ENCODE assay signal across 1 cellular context in the genomic region with DNA sequence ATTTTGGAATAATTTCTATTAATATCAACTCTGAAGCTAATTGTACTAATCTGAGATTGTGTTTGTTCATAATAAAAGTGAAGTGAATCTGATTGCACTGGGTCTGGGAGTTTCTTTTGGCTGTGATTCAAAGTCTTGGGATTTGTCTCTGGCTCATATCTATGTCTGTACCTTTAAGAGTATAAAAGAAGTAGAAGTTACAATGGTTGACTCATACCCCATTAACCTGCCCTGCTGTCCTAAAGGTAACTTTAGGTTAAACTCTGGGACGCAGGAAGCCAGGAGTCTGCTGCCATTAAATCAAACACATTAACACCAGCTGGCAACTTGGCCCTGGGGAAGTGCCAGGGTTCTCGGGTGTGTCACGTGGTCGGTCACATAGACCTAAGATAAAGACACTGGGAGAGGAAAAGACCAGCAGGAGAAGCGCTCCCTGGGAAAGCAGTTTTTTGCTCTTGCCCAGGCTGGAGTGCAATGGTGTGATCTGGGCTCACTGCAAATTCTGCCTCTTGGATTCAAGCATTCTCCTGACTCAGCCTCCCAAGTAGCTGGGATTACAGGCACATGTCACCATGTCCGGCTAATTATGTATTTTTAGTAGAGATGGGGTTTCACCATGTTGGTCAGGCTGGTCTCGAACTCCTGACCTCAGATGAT.
A peak's percentile ranks its signal among the peaks of the same experiment; 100 is the strongest.
TF ChIP-seq lines count a peak whose summit lies in the region.

No MANE protein-coding gene starts in this region.

TF ChIP-seq in HEK293, 187 proteins besides CTCF, POLR2A, EP300 and RAD21 (continued from another document and continues in another):
- TF ChIP-seq ZNF518A (tag by site-specific recombination; conservative IDR thresholded peaks at IDR 0.05; ENCODE audit: low read depth): no peak; the same call in 1 of the 2 replicates
- TF ChIP-seq, protein P1, sequence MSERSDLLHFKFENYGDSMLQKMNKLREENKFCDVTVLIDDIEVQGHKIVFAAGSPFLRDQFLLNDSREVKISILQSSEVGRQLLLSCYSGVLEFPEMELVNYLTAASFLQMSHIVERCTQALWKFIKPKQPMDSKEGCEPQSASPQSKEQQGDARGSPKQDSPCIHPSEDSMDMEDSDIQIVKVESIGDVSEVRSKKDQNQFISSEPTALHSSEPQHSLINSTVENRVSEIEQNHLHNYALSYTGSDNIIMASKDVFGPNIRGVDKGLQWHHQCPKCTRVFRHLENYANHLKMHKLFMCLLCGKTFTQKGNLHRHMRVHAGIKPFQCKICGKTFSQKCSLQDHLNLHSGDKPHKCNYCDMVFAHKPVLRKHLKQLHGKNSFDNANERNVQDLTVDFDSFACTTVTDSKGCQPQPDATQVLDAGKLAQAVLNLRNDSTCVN (tag by site-specific recombination; optimal IDR thresholded peaks at IDR 0.05): no peak
- TF ChIP-seq KLF1 (tag by site-specific recombination; IDR thresholded peaks at IDR 0.05): no peak
- TF ChIP-seq ZNF544 (tag by site-specific recombination; IDR thresholded peaks at IDR 0.05): no peak
- no peak for TF ChIP-seq HOXA7 (CRISPR knock-in tag; IDR thresholded peaks at IDR 0.05; ENCODE audit: borderline replicate concordance)
- TF ChIP-seq OVOL3 (tag by site-specific recombination; IDR thresholded peaks at IDR 0.05): no peak
- peak; percentile 71; the same call in 1 of the 2 replicates for TF ChIP-seq ZXDB (tag by site-specific recombination; IDR thresholded peaks at IDR 0.05)
- TF ChIP-seq ZNF423 (tag by site-specific recombination; IDR thresholded peaks at IDR 0.05): no peak
- TF ChIP-seq ZNF626 (tag by site-specific recombination; IDR thresholded peaks at IDR 0.05): no peak
- TF ChIP-seq ZNF792 (tag by site-specific recombination; IDR thresholded peaks at IDR 0.05): no peak
- TF ChIP-seq SP7 (tag by site-specific recombination; IDR thresholded peaks at IDR 0.05): peak; percentile 37; the same call in 1 of the 2 replicates
- peak; percentile 45; the same call in 1 of the 2 replicates for TF ChIP-seq ZEB2 (tag by site-specific recombination; IDR thresholded peaks at IDR 0.05)
- TF ChIP-seq ZNF155 (tag by site-specific recombination; IDR thresholded peaks at IDR 0.05): no peak
- TF ChIP-seq ZNF560 (tag by site-specific recombination; IDR thresholded peaks at IDR 0.05; ENCODE audit: borderline replicate concordance): no peak
- 0 out of 2 replicates have a peak, but pooled peaks have one; percentile 23 for TF ChIP-seq ZBTB7A (tag by site-specific recombination; IDR thresholded peaks at IDR 0.05; ENCODE audit: low read depth)
- no peak for TF ChIP-seq ZSCAN18 (tag by site-specific recombination; IDR thresholded peaks at IDR 0.05)
- TF ChIP-seq INSM2 (tag by site-specific recombination; IDR thresholded peaks at IDR 0.05): no peak
- no peak for TF ChIP-seq PRDM1 (tag by site-specific recombination; IDR thresholded peaks at IDR 0.05)
- no peak for TF ChIP-seq GLI4 (tag by site-specific recombination; IDR thresholded peaks at IDR 0.05)
- TF ChIP-seq ZNF501 (tag by site-specific recombination; IDR thresholded peaks at IDR 0.05): peak; percentile 62; the same call in 1 of the 2 replicates
- peak; percentile 55 for TF ChIP-seq ZBTB20 (tag by site-specific recombination; IDR thresholded peaks at IDR 0.05)
- TF ChIP-seq ZFP69B (tag by site-specific recombination; IDR thresholded peaks at IDR 0.05): no peak
- TF ChIP-seq IKZF3 (tag by site-specific recombination; IDR thresholded peaks at IDR 0.05): peak; percentile 80
- no peak for TF ChIP-seq ZNF777 (tag by site-specific recombination; IDR thresholded peaks at IDR 0.05; ENCODE audit: borderline replicate concordance)
- TF ChIP-seq ZNF394 (tag by site-specific recombination; IDR thresholded peaks at IDR 0.05; ENCODE audit: borderline replicate concordance): peak; percentile 41; the same call in 1 of the 2 replicates
- no peak for TF ChIP-seq ZNF391 (tag by site-specific recombination; IDR thresholded peaks at IDR 0.05; ENCODE audit: borderline replicate concordance, low read depth)
- TF ChIP-seq, protein P2, sequence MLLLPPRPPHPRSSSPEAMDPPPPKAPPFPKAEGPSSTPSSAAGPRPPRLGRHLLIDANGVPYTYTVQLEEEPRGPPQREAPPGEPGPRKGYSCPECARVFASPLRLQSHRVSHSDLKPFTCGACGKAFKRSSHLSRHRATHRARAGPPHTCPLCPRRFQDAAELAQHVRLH (tag by site-specific recombination; IDR thresholded peaks at IDR 0.05): peak; percentile 60; the same call in 1 of the 2 replicates
- no peak for TF ChIP-seq HOXD13 (CRISPR knock-in tag; IDR thresholded peaks at IDR 0.05; ENCODE audit: borderline replicate concordance)
- TF ChIP-seq RBAK (tag by site-specific recombination; IDR thresholded peaks at IDR 0.05): no peak
- TF ChIP-seq, protein P3, sequence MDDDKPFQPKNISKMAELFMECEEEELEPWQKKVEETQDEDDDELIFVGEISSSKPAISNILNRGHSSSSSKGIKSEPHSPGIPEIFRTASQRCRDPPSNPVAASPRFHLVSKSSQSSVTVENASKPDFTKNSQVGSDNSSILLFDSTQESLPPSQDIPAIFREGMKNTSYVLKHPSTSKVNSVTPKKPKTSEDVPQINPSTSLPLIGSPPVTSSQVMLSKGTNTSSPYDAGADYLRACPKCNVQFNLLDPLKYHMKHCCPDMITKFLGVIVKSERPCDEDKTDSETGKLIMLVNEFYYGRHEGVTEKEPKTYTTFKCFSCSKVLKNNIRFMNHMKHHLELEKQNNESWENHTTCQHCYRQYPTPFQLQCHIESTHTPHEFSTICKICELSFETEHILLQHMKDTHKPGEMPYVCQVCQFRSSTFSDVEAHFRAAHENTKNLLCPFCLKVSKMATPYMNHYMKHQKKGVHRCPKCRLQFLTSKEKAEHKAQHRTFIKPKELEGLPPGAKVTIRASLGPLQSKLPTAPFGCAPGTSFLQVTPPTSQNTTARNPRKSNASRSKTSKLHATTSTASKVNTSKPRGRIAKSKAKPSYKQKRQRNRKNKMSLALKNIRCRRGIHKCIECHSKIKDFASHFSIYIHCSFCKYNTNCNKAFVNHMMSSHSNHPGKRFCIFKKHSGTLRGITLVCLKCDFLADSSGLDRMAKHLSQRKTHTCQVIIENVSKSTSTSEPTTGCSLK (tag by site-specific recombination; IDR thresholded peaks at IDR 0.05): no peak
- TF ChIP-seq ZNF223 (tag by site-specific recombination; IDR thresholded peaks at IDR 0.05): no peak
- TF ChIP-seq BCL11B (tag by site-specific recombination; IDR thresholded peaks at IDR 0.05; ENCODE audit: low read depth): peak; percentile 33; the same call in 1 of the 2 replicates
- no peak for TF ChIP-seq ZNF169 (tag by site-specific recombination; IDR thresholded peaks at IDR 0.05)
- TF ChIP-seq KLF10 (tag by site-specific recombination; IDR thresholded peaks at IDR 0.05): peak; percentile 45; the same call in 1 of the 2 replicates
- TF ChIP-seq ZNF76 (tag by site-specific recombination; IDR thresholded peaks at IDR 0.05; ENCODE audit: borderline replicate concordance, low read depth): 0 out of 2 replicates have a peak, but pooled peaks have one; percentile 27
- TF ChIP-seq ZNF530 (tag by site-specific recombination; IDR thresholded peaks at IDR 0.05; ENCODE audit: low read depth): no peak
- TF ChIP-seq ZNF221 (tag by site-specific recombination; IDR thresholded peaks at IDR 0.05; ENCODE audit: borderline replicate concordance): no peak
- no peak for TF ChIP-seq ZNF248 (tag by site-specific recombination; IDR thresholded peaks at IDR 0.05)
- TF ChIP-seq FEZF1 (tag by site-specific recombination; IDR thresholded peaks at IDR 0.05): 0 out of 2 replicates have a peak, but pooled peaks have one; percentile 24
- no peak for TF ChIP-seq ZNF148 (tag by site-specific recombination; IDR thresholded peaks at IDR 0.05; ENCODE audit: borderline replicate concordance)
- TF ChIP-seq GLI2 (tag by site-specific recombination; IDR thresholded peaks at IDR 0.05; ENCODE audit: borderline replicate concordance, low read depth): no peak
- no peak for TF ChIP-seq ZBTB1 (tag by site-specific recombination; IDR thresholded peaks at IDR 0.05)
- TF ChIP-seq ZNF660 (tag by site-specific recombination; IDR thresholded peaks at IDR 0.05): no peak
- peak; percentile 65; the same call in 1 of the 2 replicates for TF ChIP-seq TRIM28 (IDR thresholded peaks at IDR 0.05; ENCODE audit: borderline replicate concordance, low read length)
- TF ChIP-seq, protein P4, sequence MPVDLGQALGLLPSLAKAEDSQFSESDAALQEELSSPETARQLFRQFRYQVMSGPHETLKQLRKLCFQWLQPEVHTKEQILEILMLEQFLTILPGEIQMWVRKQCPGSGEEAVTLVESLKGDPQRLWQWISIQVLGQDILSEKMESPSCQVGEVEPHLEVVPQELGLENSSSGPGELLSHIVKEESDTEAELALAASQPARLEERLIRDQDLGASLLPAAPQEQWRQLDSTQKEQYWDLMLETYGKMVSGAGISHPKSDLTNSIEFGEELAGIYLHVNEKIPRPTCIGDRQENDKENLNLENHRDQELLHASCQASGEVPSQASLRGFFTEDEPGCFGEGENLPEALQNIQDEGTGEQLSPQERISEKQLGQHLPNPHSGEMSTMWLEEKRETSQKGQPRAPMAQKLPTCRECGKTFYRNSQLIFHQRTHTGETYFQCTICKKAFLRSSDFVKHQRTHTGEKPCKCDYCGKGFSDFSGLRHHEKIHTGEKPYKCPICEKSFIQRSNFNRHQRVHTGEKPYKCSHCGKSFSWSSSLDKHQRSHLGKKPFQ (tag by site-specific recombination; IDR thresholded peaks at IDR 0.05): peak; percentile 81
- 0 out of 2 replicates have a peak, but pooled peaks have one; percentile 12 for TF ChIP-seq ZNF596 (tag by site-specific recombination; IDR thresholded peaks at IDR 0.05)
- no peak for TF ChIP-seq ZNF132 (tag by site-specific recombination; IDR thresholded peaks at IDR 0.05; ENCODE audit: borderline replicate concordance)
- TF ChIP-seq ZBTB17 (tag by site-specific recombination; IDR thresholded peaks at IDR 0.05): peak; percentile 72
